ENCODE assay signal across 3 cellular contexts in genomic region chr9:19320495-19320894, GRCh38.
TF ChIP-seq lines count a peak whose summit lies in the region.

No MANE protein-coding gene starts in this region.

TF ChIP-seq in A549, 52 proteins besides CTCF, POLR2A, EP300 and RAD21:
- no peak for TF ChIP-seq PBX3 (IDR thresholded peaks at IDR 0.05)

TF ChIP-seq in GM23338, 12 proteins besides CTCF, POLR2A, EP300 and RAD21:
- no peak for TF ChIP-seq EZH2phosphoT487 (IDR thresholded peaks at IDR 0.05; ENCODE audit: unreplicated experiment)
- TF ChIP-seq ZNF462 (CRISPR knock-in tag; IDR thresholded peaks at IDR 0.05): no peak
- TF ChIP-seq ZNF114 (CRISPR knock-in tag; IDR thresholded peaks at IDR 0.05): no peak
- TF ChIP-seq JUNB (IDR thresholded peaks at IDR 0.05; ENCODE audit: unreplicated experiment): no peak
- no peak for TF ChIP-seq CREB1 (CRISPR knock-in tag; IDR thresholded peaks at IDR 0.05; ENCODE audit: low read depth)
- no peak for TF ChIP-seq STAT1 (IDR thresholded peaks at IDR 0.05; ENCODE audit: unreplicated experiment)
- TF ChIP-seq ZNF331 (CRISPR knock-in tag; IDR thresholded peaks at IDR 0.05; ENCODE audit: low read depth): no peak
- TF ChIP-seq REST (IDR thresholded peaks at IDR 0.05; ENCODE audit: unreplicated experiment): no peak
- no peak for TF ChIP-seq EZH2 (IDR thresholded peaks at IDR 0.05; ENCODE audit: low read depth, unreplicated experiment)
- TF ChIP-seq NANOG (IDR thresholded peaks at IDR 0.05; ENCODE audit: borderline replicate concordance): no peak
- TF ChIP-seq POLR2AphosphoS5 (IDR thresholded peaks at IDR 0.05; ENCODE audit: low read depth): no peak
- no peak for TF ChIP-seq ETS1 (IDR thresholded peaks at IDR 0.05)

TF ChIP-seq in H1, 55 proteins besides CTCF, POLR2A, EP300 and RAD21:
- peak; percentile 35; the same call in 1 of the 2 replicates for TF ChIP-seq CEBPB (IDR thresholded peaks at IDR 0.05; ENCODE audit: low read depth, low read length)
- TF ChIP-seq CHD1 (IDR thresholded peaks at IDR 0.05; ENCODE audit: low read depth, low read length): no peak
